Comparison of ENCODE assay signal across 22 cellular contexts in the genomic region with DNA sequence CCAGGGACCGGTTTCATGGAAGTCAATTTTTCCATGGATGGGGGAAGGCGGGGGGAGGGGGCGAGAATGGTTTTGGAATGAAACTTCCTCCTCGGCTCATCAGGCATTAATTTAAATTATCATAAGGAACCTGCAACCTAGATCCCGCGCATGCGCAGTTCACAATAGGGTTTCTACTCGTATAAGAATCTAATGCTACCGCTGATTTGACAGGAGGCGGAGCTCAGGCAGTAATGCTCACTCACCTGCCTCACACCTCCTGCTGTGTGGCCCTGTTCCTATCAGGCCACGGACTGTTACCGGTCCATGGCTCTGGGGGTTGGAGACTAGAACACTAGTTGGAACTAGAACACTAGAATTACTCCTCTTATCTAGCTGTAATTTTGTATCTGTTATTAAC. TPM values are rescaled to one million over a fixed set of nuclear protein-coding genes. Genes with fewer than 3 reads are reported as not detected.
"Had no signal": no experiment of that assay in that cellular context is flagged by ENCODE, and none has a peak within 500 bp of the region (broad histone marks: within the 10 kb centered on the region; RNA-seq: fewer than 3 reads in every experiment).

No MANE protein-coding gene starts in this region.

- H3K4me1 Mint-ChIP-seq: activated naive CD8-positive, alpha-beta T cell treated with anti-CD3 and anti-CD28 coated beads, Interleukin-2, amount 10 ng/mL, durations not matched to agents 7 days and 5 days; naive B cell had no signal

- H3K9me3 Mint-ChIP-seq: activated naive CD4-positive, alpha-beta T cell treated with anti-CD3 and anti-CD28 coated beads for 36 hours; activated naive CD8-positive, alpha-beta T cell treated with anti-CD3 and anti-CD28 coated beads, Interleukin-2, amount 10 ng/mL, durations not matched to agents 7 days and 5 days; activated T-cell treated with anti-CD3 and anti-CD28 coated beads, Interleukin-2, amount 50 U/mL, for 24 hours; activated T-helper 2 cell treated with anti-CD3 and anti-CD28 coated beads, Interferon-gamma antibody, Interleukin-2, Interleukin-4, amounts not matched to agents 10 μg/mL and 5 μg/mL and 100 μg/mL, durations not matched to agents 14 hours and 24 hours and 36 hours had no signal

- H3K36me3 Mint-ChIP-seq: activated naive CD8-positive, alpha-beta T cell treated with anti-CD3 and anti-CD28 coated beads, Interleukin-2, amount 10 ng/mL, durations not matched to agents 7 days and 5 days; naive B cell; neural progenitor cell had no signal

- H3K27ac Mint-ChIP-seq: activated naive CD4-positive, alpha-beta T cell treated with anti-CD3 and anti-CD28 coated beads for 36 hours; activated naive CD8-positive, alpha-beta T cell treated with anti-CD3 and anti-CD28 coated beads, Interleukin-2, amount 10 ng/mL, durations not matched to agents 7 days and 5 days; activated T-cell treated with anti-CD3 and anti-CD28 coated beads, Interleukin-2, amount 50 U/mL, for 24 hours; activated T-helper 2 cell treated with anti-CD3 and anti-CD28 coated beads, Interferon-gamma antibody, Interleukin-2, Interleukin-4, amounts not matched to agents 10 μg/mL and 5 μg/mL and 100 μg/mL, durations not matched to agents 14 hours and 24 hours and 36 hours; neural progenitor cell had no signal

- H3K27ac ChIP-seq: neural progenitor cell, psoas muscle, VCaP had no signal

- H3K4me3 Mint-ChIP-seq: activated naive CD4-positive, alpha-beta T cell treated with anti-CD3 and anti-CD28 coated beads for 36 hours; activated naive CD8-positive, alpha-beta T cell treated with anti-CD3 and anti-CD28 coated beads, Interleukin-2, amount 10 ng/mL, durations not matched to agents 7 days and 5 days; activated T-cell treated with anti-CD3 and anti-CD28 coated beads, Interleukin-2, amount 50 U/mL, for 24 hours; naive B cell; neural progenitor cell had no signal

- ATAC-seq: heart right ventricle; left colon; psoas muscle; stimulated activated naive CD8-positive, alpha-beta T cell treated with anti-CD3 and anti-CD28 coated beads, Interleukin-15, Interleukin-2, amounts not matched to agents 100 U/mL and 50 U/mL, for 24 hours had no signal

- H3K4me2 ChIP-seq: neural progenitor cell had no signal

- H3K4me3 ChIP-seq: coronary artery, heart right ventricle, neural progenitor cell, psoas muscle, right atrium auricular region, tibial artery had no signal

- DNase-seq: activated CD4-positive, alpha-beta T cell treated with anti-CD3 and anti-CD28 coated beads, Interleukin-2, amount 50 U/mL, for 4 hours; activated CD8-positive, alpha-beta memory T cell treated with anti-CD3 and anti-CD28 coated beads for 24 hours; activated CD8-positive, alpha-beta memory T cell treated with anti-CD3 and anti-CD28 coated beads, Interleukin-2, amount 50 U/mL, for 4 hours; activated naive CD4-positive, alpha-beta T cell treated with anti-CD3 and anti-CD28 coated beads for 36 hours; activated naive CD8-positive, alpha-beta T cell treated with anti-CD3 and anti-CD28 coated beads, Interleukin-2, amount 10 ng/mL, durations not matched to agents 7 days and 5 days; activated T-cell treated with anti-CD3 and anti-CD28 coated beads, Interleukin-2, amount 50 U/mL, for 24 hours; amygdala; heart right ventricle; islet precursor cell; left colon; naive B cell; psoas muscle; stimulated activated CD4-positive, alpha-beta T cell treated with anti-CD3 and anti-CD28 coated beads, Interleukin-4, amount 100 ng/mL, for 4 hours; stimulated activated naive CD8-positive, alpha-beta T cell treated with anti-CD3 and anti-CD28 coated beads, Interleukin-15, Interleukin-2, amounts not matched to agents 100 U/mL and 50 U/mL, for 24 hours; substantia nigra; tibial artery had no signal

- H3K9me3 ChIP-seq: heart right ventricle, psoas muscle, right atrium auricular region, tibial artery had no signal

- H3K27me3 ChIP-seq: heart right ventricle, neural progenitor cell, right atrium auricular region, tibial artery had no signal

- H2AFZ ChIP-seq: neural progenitor cell had no signal

- H3K36me3 ChIP-seq: heart right ventricle, neural progenitor cell, right atrium auricular region, tibial artery had no signal

RNA-seq across cellular contexts. Expression of a gene that starts 38.0 kb away (rescaled TPM):
- total RNA-seq: activated naive CD4-positive, alpha-beta T cell treated with anti-CD3 and anti-CD28 coated beads for 36 hours; activated naive CD8-positive, alpha-beta T cell treated with anti-CD3 and anti-CD28 coated beads, Interleukin-2, amount 10 ng/mL, durations not matched to agents 7 days and 5 days; activated T-helper 2 cell treated with anti-CD3 and anti-CD28 coated beads, Interferon-gamma antibody, Interleukin-2, Interleukin-4, amounts not matched to agents 10 μg/mL and 5 μg/mL and 100 μg/mL, durations not matched to agents 14 hours and 24 hours and 36 hours; T-helper 2 cell treated with Interferon-gamma antibody and Interleukin-4, amounts not matched to agents 100 ng/mL and 5 ng/mL, for 36 hours had no signal
